Comparison of ENCODE assay signal across 8 cellular contexts in the genomic region with DNA sequence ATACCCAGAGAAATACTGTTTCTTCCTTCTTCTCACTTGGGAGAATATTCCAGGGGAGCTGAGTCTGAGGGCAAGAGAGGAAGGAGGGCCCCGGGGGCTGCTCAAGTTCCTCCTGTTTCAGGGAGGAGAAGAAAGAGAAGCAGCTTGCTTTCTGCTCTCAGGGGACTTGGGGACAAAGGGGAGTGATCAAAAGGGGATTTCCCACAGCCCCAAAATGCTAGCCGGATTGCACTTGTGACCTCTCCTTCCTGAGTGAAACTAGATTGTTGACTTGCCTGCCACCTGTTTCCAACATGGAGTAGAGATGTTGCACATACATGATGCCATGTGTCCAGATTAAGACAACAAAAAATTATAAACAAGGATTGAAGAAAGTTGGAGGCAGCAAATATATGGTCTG. TPM values are rescaled to one million over a fixed set of nuclear protein-coding genes. Genes with fewer than 3 reads are reported as not detected.
DNase-seq lines count a peak whose midpoint lies in the region; ATAC-seq and TF ChIP-seq lines count a peak whose summit lies in the region.

No MANE protein-coding gene starts in this region.

- no peak for TF ChIP-seq EP300 in sigmoid colon (IDR thresholded peaks at IDR 0.05)
- TF ChIP-seq EP300 in SK-N-SH (IDR thresholded peaks at IDR 0.05; ENCODE audit: borderline replicate concordance in 1 of 2, low read depth in 1 of 2, low read length in 1 of 2): no peak

- peaks cover 0 to 14% (median 12%) of the 10 kb centered on the region in 4 donors for H3K4me1 ChIP-seq in sigmoid colon
- peaks cover 0 to 26% of the 10 kb centered on the region in 2 experiments; a peak in 2 of 4 replicates for H3K4me1 ChIP-seq in SK-N-SH (ENCODE audit: control insufficient read depth in 1 of 2, insufficient read depth in 2 of 2, low read depth in 1 of 2, low read length in 1 of 2)

- H3K27ac Mint-ChIP-seq in activated T-helper 1 cell treated with anti-CD3 and anti-CD28 coated beads, Interleukin-12 subunit alpha, Interleukin-12 subunit beta, Interleukin-2, Interleukin-4 antibody, amounts not matched to agents 30 ng/mL and 10 ng/mL and 1 ng/mL, durations not matched to agents 14 hours and 24 hours and 36 hours: peak overlapping the region; percentile 86

- ATAC-seq in GM19452 (IDR thresholded peaks at IDR 0.05; ENCODE audit: unreplicated experiment) (peak; percentile 88), HG03432 (IDR thresholded peaks at IDR 0.05; ENCODE audit: unreplicated experiment) (peak; percentile 79)

- peaks cover 2% of the 10 kb centered on the region for H3K36me3 Mint-ChIP-seq in activated T-helper 1 cell treated with anti-CD3 and anti-CD28 coated beads, Interleukin-12 subunit alpha, Interleukin-12 subunit beta, Interleukin-2, Interleukin-4 antibody, amounts not matched to agents 30 ng/mL and 10 ng/mL and 1 ng/mL, durations not matched to agents 14 hours and 24 hours and 36 hours (ENCODE audit: low read depth)

- TF ChIP-seq CTCF in GM10266 (IDR thresholded peaks at IDR 0.05; ENCODE audit: control insufficient read depth, insufficient read depth, low read depth, missing control alignments) (no peak), sigmoid colon (IDR thresholded peaks at IDR 0.05) (no peak), SK-N-SH (IDR thresholded peaks at IDR 0.05) (no peak)

- H3K9me3 ChIP-seq in sigmoid colon (no peaks in the 10 kb centered on the region), SK-N-SH (no peaks in the 10 kb centered on the region)

- no peak overlapping the region for H3K4me3 ChIP-seq in sigmoid colon
- no peak overlapping the region for H3K4me3 ChIP-seq in SK-N-SH (ENCODE audit: low read depth in 2 of 2, low read length in 1 of 2)

- CTCF ChIA-PET in SK-N-SH (lab: Yijun Ruan, JAX): interaction anchor here (2.1 kb wide), 1 partner anchor 233 kb away, joined by 5 read pairs; no protein-coding TSS in a partner anchor

- H2AFZ ChIP-seq in SK-N-SH (ENCODE audit: low read depth): no peak overlapping the region

- H3K4me1 Mint-ChIP-seq in activated T-helper 1 cell treated with anti-CD3 and anti-CD28 coated beads, Interleukin-12 subunit alpha, Interleukin-12 subunit beta, Interleukin-2, Interleukin-4 antibody, amounts not matched to agents 30 ng/mL and 10 ng/mL and 1 ng/mL, durations not matched to agents 14 hours and 24 hours and 36 hours (ENCODE audit: low read depth): peaks cover 69% of the 10 kb centered on the region

- H3K4me2 ChIP-seq in SK-N-SH: no peak overlapping the region

- no peaks in the 10 kb centered on the region for H3K79me2 ChIP-seq in SK-N-SH (ENCODE audit: insufficient read depth)

- TF ChIP-seq POLR2A in sigmoid colon (IDR thresholded peaks at IDR 0.05): no peak

- intact Hi-C loops in activated T-helper 1 cell treated with anti-CD3 and anti-CD28 coated beads, Interleukin-12 subunit alpha, Interleukin-12 subunit beta, Interleukin-2, Interleukin-4 antibody, amounts not matched to agents 30 ng/mL and 10 ng/mL and 1 ng/mL, durations not matched to agents 14 hours and 24 hours and 36 hours (cut with micrococcal nuclease): loop anchor here (1.0 kb wide), 3 partner anchors 9 to 69 kb away; no protein-coding TSS in a partner anchor
- intact Hi-C loops in sigmoid colon (cut with DNase I): no loop called here

- H3K9me3 Mint-ChIP-seq in activated T-helper 1 cell treated with anti-CD3 and anti-CD28 coated beads, Interleukin-12 subunit alpha, Interleukin-12 subunit beta, Interleukin-2, Interleukin-4 antibody, amounts not matched to agents 30 ng/mL and 10 ng/mL and 1 ng/mL, durations not matched to agents 14 hours and 24 hours and 36 hours: no peaks in the 10 kb centered on the region

- POLR2A ChIA-PET in SK-N-SH (lab: Yijun Ruan, JAX): no interaction called here

- H4K20me1 ChIP-seq in SK-N-SH (ENCODE audit: insufficient read depth): no peaks in the 10 kb centered on the region

- H3K27ac ChIP-seq in sigmoid colon (peak overlapping the region in 1 of 4 donors; percentile 22), SK-N-SH (ENCODE audit: low read depth in 2 of 2, low read length in 1 of 2) (no peak overlapping the region)

- no peaks in the 10 kb centered on the region for H3K36me3 ChIP-seq in sigmoid colon
- H3K36me3 ChIP-seq in SK-N-SH (replicated peaks in 1 of 2; ENCODE audit: control insufficient read depth in 1 of 2, insufficient read depth in 2 of 2, low read length in 1 of 2): no peaks in the 10 kb centered on the region

- DNase-seq in GM10266 (ENCODE audit: extremely low spot score) (peak; percentile 71), sigmoid colon (peak; percentile 61), NCI-H446 treated with DMSO at 0.1 percent for 48 hours (lab: John Stamatoyannopoulos, UW) (no peak), mesenteric fat pad (ENCODE audit: low spot score) (no peak), SK-N-SH (no peak)
- DNase-seq in activated T-helper 1 cell treated with anti-CD3 and anti-CD28 coated beads, Interleukin-12 subunit alpha, Interleukin-12 subunit beta, Interleukin-2, Interleukin-4 antibody, amounts not matched to agents 30 ng/mL and 10 ng/mL and 1 ng/mL, durations not matched to agents 14 hours and 24 hours and 36 hours (ENCODE audit: low spot score): peak; percentile 66

- H3F3A ChIP-seq in SK-N-SH (replicated peaks; ENCODE audit: insufficient read depth): no peaks in the 10 kb centered on the region

- H3K9me2 ChIP-seq in SK-N-SH: no peaks in the 10 kb centered on the region

- H3K4me3 Mint-ChIP-seq in activated T-helper 1 cell treated with anti-CD3 and anti-CD28 coated beads, Interleukin-12 subunit alpha, Interleukin-12 subunit beta, Interleukin-2, Interleukin-4 antibody, amounts not matched to agents 30 ng/mL and 10 ng/mL and 1 ng/mL, durations not matched to agents 14 hours and 24 hours and 36 hours: peak overlapping the region; percentile 60

- no peak overlapping the region for H3K9ac ChIP-seq in SK-N-SH

- no peak for TF ChIP-seq RAD21 in SK-N-SH (IDR thresholded peaks at IDR 0.05; ENCODE audit: low read length)

- H3K27me3 Mint-ChIP-seq in activated T-helper 1 cell treated with anti-CD3 and anti-CD28 coated beads, Interleukin-12 subunit alpha, Interleukin-12 subunit beta, Interleukin-2, Interleukin-4 antibody, amounts not matched to agents 30 ng/mL and 10 ng/mL and 1 ng/mL, durations not matched to agents 14 hours and 24 hours and 36 hours (ENCODE audit: insufficient read depth): no peaks in the 10 kb centered on the region

- H3K27me3 ChIP-seq in sigmoid colon: no peaks in the 10 kb centered on the region
- H3K27me3 ChIP-seq in SK-N-SH (ENCODE audit: insufficient read depth): no peaks in the 10 kb centered on the region

- 8 to 22% methylated on average over 2 of the region's 2 CpGs for WGBS in sigmoid colon, 2 donors
- WGBS in SK-N-SH (ENCODE audit: low lambda C conversion rate): 55% methylated on average over 1 of the region's 2 CpGs

TF ChIP-seq in SK-N-SH, 30 proteins besides CTCF, POLR2A, EP300 and RAD21:
- TF ChIP-seq, protein P1, sequence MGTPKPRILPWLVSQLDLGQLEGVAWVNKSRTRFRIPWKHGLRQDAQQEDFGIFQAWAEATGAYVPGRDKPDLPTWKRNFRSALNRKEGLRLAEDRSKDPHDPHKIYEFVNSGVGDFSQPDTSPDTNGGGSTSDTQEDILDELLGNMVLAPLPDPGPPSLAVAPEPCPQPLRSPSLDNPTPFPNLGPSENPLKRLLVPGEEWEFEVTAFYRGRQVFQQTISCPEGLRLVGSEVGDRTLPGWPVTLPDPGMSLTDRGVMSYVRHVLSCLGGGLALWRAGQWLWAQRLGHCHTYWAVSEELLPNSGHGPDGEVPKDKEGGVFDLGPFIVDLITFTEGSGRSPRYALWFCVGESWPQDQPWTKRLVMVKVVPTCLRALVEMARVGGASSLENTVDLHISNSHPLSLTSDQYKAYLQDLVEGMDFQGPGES (IDR thresholded peaks at IDR 0.05; ENCODE audit: low read depth, low read length): no peak
- TF ChIP-seq, protein P2, sequence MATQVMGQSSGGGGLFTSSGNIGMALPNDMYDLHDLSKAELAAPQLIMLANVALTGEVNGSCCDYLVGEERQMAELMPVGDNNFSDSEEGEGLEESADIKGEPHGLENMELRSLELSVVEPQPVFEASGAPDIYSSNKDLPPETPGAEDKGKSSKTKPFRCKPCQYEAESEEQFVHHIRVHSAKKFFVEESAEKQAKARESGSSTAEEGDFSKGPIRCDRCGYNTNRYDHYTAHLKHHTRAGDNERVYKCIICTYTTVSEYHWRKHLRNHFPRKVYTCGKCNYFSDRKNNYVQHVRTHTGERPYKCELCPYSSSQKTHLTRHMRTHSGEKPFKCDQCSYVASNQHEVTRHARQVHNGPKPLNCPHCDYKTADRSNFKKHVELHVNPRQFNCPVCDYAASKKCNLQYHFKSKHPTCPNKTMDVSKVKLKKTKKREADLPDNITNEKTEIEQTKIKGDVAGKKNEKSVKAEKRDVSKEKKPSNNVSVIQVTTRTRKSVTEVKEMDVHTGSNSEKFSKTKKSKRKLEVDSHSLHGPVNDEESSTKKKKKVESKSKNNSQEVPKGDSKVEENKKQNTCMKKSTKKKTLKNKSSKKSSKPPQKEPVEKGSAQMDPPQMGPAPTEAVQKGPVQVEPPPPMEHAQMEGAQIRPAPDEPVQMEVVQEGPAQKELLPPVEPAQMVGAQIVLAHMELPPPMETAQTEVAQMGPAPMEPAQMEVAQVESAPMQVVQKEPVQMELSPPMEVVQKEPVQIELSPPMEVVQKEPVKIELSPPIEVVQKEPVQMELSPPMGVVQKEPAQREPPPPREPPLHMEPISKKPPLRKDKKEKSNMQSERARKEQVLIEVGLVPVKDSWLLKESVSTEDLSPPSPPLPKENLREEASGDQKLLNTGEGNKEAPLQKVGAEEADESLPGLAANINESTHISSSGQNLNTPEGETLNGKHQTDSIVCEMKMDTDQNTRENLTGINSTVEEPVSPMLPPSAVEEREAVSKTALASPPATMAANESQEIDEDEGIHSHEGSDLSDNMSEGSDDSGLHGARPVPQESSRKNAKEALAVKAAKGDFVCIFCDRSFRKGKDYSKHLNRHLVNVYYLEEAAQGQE (IDR thresholded peaks at IDR 0.05; ENCODE audit: low read depth, low read length): no peak
- no peak for TF ChIP-seq EZH2phosphoT487 (IDR thresholded peaks at IDR 0.05; ENCODE audit: borderline replicate concordance, low read depth)
- TF ChIP-seq RXRA (IDR thresholded peaks at IDR 0.05; ENCODE audit: borderline replicate concordance, low read depth): no peak
- no peak for TF ChIP-seq RCOR1 (IDR thresholded peaks at IDR 0.05; ENCODE audit: low read length)
TF ChIP-seq in SK-N-SH: peak in this region for 0.

RNA-seq across cellular contexts. Expression of gene PDCD4, which starts 28.7 kb away (rescaled TPM):
- total RNA-seq in activated T-helper 1 cell treated with anti-CD3 and anti-CD28 coated beads, Interleukin-12 subunit alpha, Interleukin-12 subunit beta, Interleukin-2, Interleukin-4 antibody, amounts not matched to agents 30 ng/mL and 10 ng/mL and 1 ng/mL, durations not matched to agents 14 hours and 24 hours and 36 hours: 46.1 and 51.8 TPM in 2 replicates
- total RNA-seq in sigmoid colon: 100 to 1,000 TPM in 3 of 4 donors, 10 to 100 TPM in 1; 64.3 to 140 (median 127) TPM
- polyA plus RNA-seq in sigmoid colon: 100 to 1,000 TPM; 179 to 327 (median 236) TPM
- total RNA-seq in mesenteric fat pad: 146 TPM
- 23.3 and 31.1 TPM in 2 replicates for polyA plus RNA-seq in SK-N-SH (2012; rRNA removed)
- polyA plus RNA-seq in SK-N-SH (2012; cell fraction: cytosol; rRNA removed): 33.5 and 54.6 TPM in 2 replicates
- 6.9 and 18.3 TPM in 2 replicates for polyA plus RNA-seq in SK-N-SH (2012; cell fraction: nucleus; rRNA removed)

Comparison
In these comparisons a context has a peak if more than half of its experiments do, and no peak if none do; other contexts are left out.
1. DNase-seq: peak in GM10266 (single experiment), activated T-helper 1 cell treated with anti-CD3 and anti-CD28 coated beads, Interleukin-12 subunit alpha, Interleukin-12 subunit beta, Interleukin-2, Interleukin-4 antibody, amounts not matched to agents 30 ng/mL and 10 ng/mL and 1 ng/mL, durations not matched to agents 14 hours and 24 hours and 36 hours (single experiment) and sigmoid colon (single experiment); none in NCI-H446 treated with DMSO at 0.1 percent for 48 hours (single experiment), mesenteric fat pad (single experiment) and SK-N-SH (single experiment).